Comparison of ENCODE assay signal across 14 cellular contexts in the genomic region with DNA sequence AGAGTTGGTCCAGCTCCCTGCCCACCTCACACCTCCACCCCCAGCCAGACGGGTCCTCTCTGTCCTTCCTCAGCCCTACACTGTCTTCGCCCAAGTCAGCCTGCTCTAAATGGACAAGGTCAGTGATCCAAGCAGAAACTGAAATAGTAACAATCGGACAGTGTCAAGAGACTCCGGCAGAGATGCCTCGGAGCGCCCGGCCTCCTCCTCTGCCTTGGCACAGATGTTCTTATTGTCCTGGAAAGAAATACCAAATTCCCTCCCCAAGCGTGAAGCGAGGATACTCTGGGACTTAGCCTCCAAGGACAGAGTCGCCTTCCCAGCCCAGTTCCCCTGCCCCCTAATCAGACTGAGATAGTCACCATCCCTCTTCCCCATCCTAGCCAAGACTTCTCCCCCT. TPM values are rescaled to one million over a fixed set of nuclear protein-coding genes. Genes with fewer than 3 reads are reported as not detected.
DNase-seq lines count a peak whose midpoint lies in the region; ATAC-seq and TF ChIP-seq lines count a peak whose summit lies in the region.
"Had no signal": no experiment of that assay in that cellular context is flagged by ENCODE, and none has a peak within 500 bp of the region (broad histone marks: within the 10 kb centered on the region; RNA-seq: fewer than 3 reads in every experiment).

No MANE protein-coding gene starts in this region.

- no peaks in the 10 kb centered on the region for H3K4me1 ChIP-seq in CD4-positive, CD25-positive, alpha-beta regulatory T cell (ENCODE audit: control insufficient read depth, insufficient read depth, low read length, poor library complexity, severe bottlenecking)
- H3K4me1 ChIP-seq: Peyer's patch had no signal

- H3K4me1 Mint-ChIP-seq in CD4-positive, CD25-positive, alpha-beta regulatory T cell = peaks cover 0 to 19% (median 6%) of the 10 kb centered on the region in 4 donors
- peaks cover 36% of the 10 kb centered on the region for H3K4me1 Mint-ChIP-seq in WTC11
- H3K4me1 Mint-ChIP-seq in effector memory CD8-positive, alpha-beta T cell (ENCODE audit: low read depth in 2 of 2) = peaks cover 0 to 6% of the 10 kb centered on the region in 2 donors
- H3K4me1 Mint-ChIP-seq in activated T-cell treated with anti-CD3 and anti-CD28 coated beads, Interleukin-2, amount 50 U/mL, for 24 hours (ENCODE audit: low read depth) = peaks cover 9% of the 10 kb centered on the region

- H3K27me3 Mint-ChIP-seq in CD4-positive, CD25-positive, alpha-beta regulatory T cell = peaks cover 4% of the 10 kb centered on the region
- peaks cover 68% of the 10 kb centered on the region for H3K27me3 Mint-ChIP-seq in WTC11 (ENCODE audit: low read depth)
- H3K27me3 Mint-ChIP-seq in effector memory CD8-positive, alpha-beta T cell = no peaks in the 10 kb centered on the region
- peaks cover 25% of the 10 kb centered on the region for H3K27me3 Mint-ChIP-seq in activated T-cell treated with anti-CD3 and anti-CD28 coated beads, Interleukin-2, amount 50 U/mL, for 24 hours
- H3K27me3 Mint-ChIP-seq: IgD-negative memory B cell had no signal

- no peak overlapping the region for H3K27ac Mint-ChIP-seq in CD4-positive, CD25-positive, alpha-beta regulatory T cell
- no peak overlapping the region for H3K27ac Mint-ChIP-seq in WTC11
- no peak overlapping the region for H3K27ac Mint-ChIP-seq in effector memory CD8-positive, alpha-beta T cell
- no peak overlapping the region for H3K27ac Mint-ChIP-seq in activated T-cell treated with anti-CD3 and anti-CD28 coated beads, Interleukin-2, amount 50 U/mL, for 24 hours
- H3K27ac Mint-ChIP-seq: CD14-positive monocyte had no signal

- H3K27me3 ChIP-seq in CD4-positive, CD25-positive, alpha-beta regulatory T cell (ENCODE audit: control insufficient read depth, insufficient read depth, low read length) = no peaks in the 10 kb centered on the region
- H3K27me3 ChIP-seq: Peyer's patch had no signal

- H3K9me3 Mint-ChIP-seq in CD4-positive, CD25-positive, alpha-beta regulatory T cell = peaks cover 0 to 2% (median 0%) of the 10 kb centered on the region in 7 donors
- H3K9me3 Mint-ChIP-seq in WTC11 = no peaks in the 10 kb centered on the region
- H3K9me3 Mint-ChIP-seq in effector memory CD8-positive, alpha-beta T cell = no peaks in the 10 kb centered on the region
- H3K9me3 Mint-ChIP-seq in activated T-cell treated with anti-CD3 and anti-CD28 coated beads, Interleukin-2, amount 50 U/mL, for 24 hours = no peaks in the 10 kb centered on the region
- H3K9me3 Mint-ChIP-seq: IgD-negative memory B cell had no signal

- peak overlapping the region; percentile 4 to 43 (median 8) for H3K4me3 Mint-ChIP-seq in CD4-positive, CD25-positive, alpha-beta regulatory T cell
- peak overlapping the region; percentile 21; the same call in 1 of the 2 replicates for H3K4me3 Mint-ChIP-seq in WTC11
- no peak overlapping the region for H3K4me3 Mint-ChIP-seq in effector memory CD8-positive, alpha-beta T cell
- H3K4me3 Mint-ChIP-seq in activated T-cell treated with anti-CD3 and anti-CD28 coated beads, Interleukin-2, amount 50 U/mL, for 24 hours = no peak overlapping the region

- H3K36me3 Mint-ChIP-seq in CD4-positive, CD25-positive, alpha-beta regulatory T cell = no peaks in the 10 kb centered on the region
- peaks cover under 1% of the 10 kb centered on the region; the same call in 1 of the 2 replicates for H3K36me3 Mint-ChIP-seq in WTC11
- H3K36me3 Mint-ChIP-seq in effector memory CD8-positive, alpha-beta T cell (ENCODE audit: insufficient read depth) = peaks cover 4% of the 10 kb centered on the region
- peaks cover 7% of the 10 kb centered on the region for H3K36me3 Mint-ChIP-seq in activated T-cell treated with anti-CD3 and anti-CD28 coated beads, Interleukin-2, amount 50 U/mL, for 24 hours (ENCODE audit: low read depth)
- H3K36me3 Mint-ChIP-seq: CD14-positive monocyte, IgD-negative memory B cell had no signal

- no peak overlapping the region for H3K27ac ChIP-seq in CD4-positive, CD25-positive, alpha-beta regulatory T cell (ENCODE audit: insufficient read depth, low read length, poor library complexity, severe bottlenecking)
- H3K27ac ChIP-seq: Peyer's patch had no signal

- DNase-seq in CD4-positive, CD25-positive, alpha-beta regulatory T cell = no peak
- DNase-seq in WTC11 (ENCODE audit: low spot score) (no peak), globus pallidus (ENCODE audit: low spot score) (peak; percentile 62), occipital lobe (lab: John Stamatoyannopoulos, UW) (peak; percentile 2), midbrain (lab: John Stamatoyannopoulos, UW) (no peak), DMS79 (lab: John Stamatoyannopoulos, UW) (no peak)
- no peak for DNase-seq in effector memory CD8-positive, alpha-beta T cell
- DNase-seq in activated T-cell treated with anti-CD3 and anti-CD28 coated beads, Interleukin-2, amount 50 U/mL, for 24 hours = no peak
- DNase-seq: NCI-H2029, NCI-H2171 treated with DMSO at 0.1 percent for 48 hours, Peyer's patch, Right ventricle myocardium superior had no signal

- ATAC-seq in CD4-positive, CD25-positive, alpha-beta regulatory T cell (ENCODE audit: low read depth in 2 of 2) = no peak
- no peak for ATAC-seq in WTC11
- no peak for ATAC-seq in effector memory CD8-positive, alpha-beta T cell (replicated peaks)

- CTCF ChIA-PET in WTC11 (lab: Charles Lee) = interaction anchor here (1.1 to 2.0 kb wide), 3 partner anchors 9 to 126 kb away, joined by 4 to 8 read pairs (median 4); no protein-coding TSS in a partner anchor

- H3K9me3 ChIP-seq in CD4-positive, CD25-positive, alpha-beta regulatory T cell (ENCODE audit: control insufficient read depth in 2 of 2, low read length in 2 of 2) = no peaks in the 10 kb centered on the region
- H3K9me3 ChIP-seq: Peyer's patch had no signal

- TF ChIP-seq CTCF in WTC11 (IDR thresholded peaks at IDR 0.05) = no peak

- no peak overlapping the region for H3K4me3 ChIP-seq in CD4-positive, CD25-positive, alpha-beta regulatory T cell (ENCODE audit: low read depth, low read length)
- H3K4me3 ChIP-seq: Peyer's patch had no signal

- H3K36me3 ChIP-seq in CD4-positive, CD25-positive, alpha-beta regulatory T cell (ENCODE audit: control insufficient read depth, insufficient read depth, low read length) = no peaks in the 10 kb centered on the region
- H3K36me3 ChIP-seq: Peyer's patch had no signal

- POLR2A ChIA-PET in WTC11 (lab: Charles Lee) = interaction anchor here (0.6 kb wide), 1 partner anchor 12 kb away, joined by 3 read pairs; no protein-coding TSS in a partner anchor

TF ChIP-seq in WTC11, 78 proteins besides CTCF, POLR2A, EP300 and RAD21:
- TF ChIP-seq MYBL2 (CRISPR knock-in tag; IDR thresholded peaks at IDR 0.05) = no peak
- TF ChIP-seq, protein P1, sequence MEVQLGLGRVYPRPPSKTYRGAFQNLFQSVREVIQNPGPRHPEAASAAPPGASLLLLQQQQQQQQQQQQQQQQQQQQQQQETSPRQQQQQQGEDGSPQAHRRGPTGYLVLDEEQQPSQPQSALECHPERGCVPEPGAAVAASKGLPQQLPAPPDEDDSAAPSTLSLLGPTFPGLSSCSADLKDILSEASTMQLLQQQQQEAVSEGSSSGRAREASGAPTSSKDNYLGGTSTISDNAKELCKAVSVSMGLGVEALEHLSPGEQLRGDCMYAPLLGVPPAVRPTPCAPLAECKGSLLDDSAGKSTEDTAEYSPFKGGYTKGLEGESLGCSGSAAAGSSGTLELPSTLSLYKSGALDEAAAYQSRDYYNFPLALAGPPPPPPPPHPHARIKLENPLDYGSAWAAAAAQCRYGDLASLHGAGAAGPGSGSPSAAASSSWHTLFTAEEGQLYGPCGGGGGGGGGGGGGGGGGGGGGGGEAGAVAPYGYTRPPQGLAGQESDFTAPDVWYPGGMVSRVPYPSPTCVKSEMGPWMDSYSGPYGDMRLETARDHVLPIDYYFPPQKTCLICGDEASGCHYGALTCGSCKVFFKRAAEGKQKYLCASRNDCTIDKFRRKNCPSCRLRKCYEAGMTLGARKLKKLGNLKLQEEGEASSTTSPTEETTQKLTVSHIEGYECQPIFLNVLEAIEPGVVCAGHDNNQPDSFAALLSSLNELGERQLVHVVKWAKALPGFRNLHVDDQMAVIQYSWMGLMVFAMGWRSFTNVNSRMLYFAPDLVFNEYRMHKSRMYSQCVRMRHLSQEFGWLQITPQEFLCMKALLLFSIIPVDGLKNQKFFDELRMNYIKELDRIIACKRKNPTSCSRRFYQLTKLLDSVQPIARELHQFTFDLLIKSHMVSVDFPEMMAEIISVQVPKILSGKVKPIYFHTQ (CRISPR knock-in tag; IDR thresholded peaks at IDR 0.05) = no peak
- no peak for TF ChIP-seq TEAD4 (CRISPR knock-in tag; IDR thresholded peaks at IDR 0.05)
- TF ChIP-seq NR1H2 (CRISPR knock-in tag; IDR thresholded peaks at IDR 0.05) = no peak
- TF ChIP-seq, protein P2, sequence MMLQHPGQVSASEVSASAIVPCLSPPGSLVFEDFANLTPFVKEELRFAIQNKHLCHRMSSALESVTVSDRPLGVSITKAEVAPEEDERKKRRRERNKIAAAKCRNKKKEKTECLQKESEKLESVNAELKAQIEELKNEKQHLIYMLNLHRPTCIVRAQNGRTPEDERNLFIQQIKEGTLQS (CRISPR knock-in tag; conservative IDR thresholded peaks at IDR 0.05) = no peak
- TF ChIP-seq ZNF219 (CRISPR knock-in tag; IDR thresholded peaks at IDR 0.05; ENCODE audit: borderline replicate concordance) = no peak
- TF ChIP-seq ZNF396 (CRISPR knock-in tag; IDR thresholded peaks at IDR 0.05; ENCODE audit: borderline replicate concordance) = no peak
- TF ChIP-seq NR3C1 (CRISPR knock-in tag; conservative IDR thresholded peaks at IDR 0.05; ENCODE audit: low read depth) = no peak
- TF ChIP-seq NFE2L1 (CRISPR knock-in tag; IDR thresholded peaks at IDR 0.05) = no peak
- TF ChIP-seq, protein P3, sequence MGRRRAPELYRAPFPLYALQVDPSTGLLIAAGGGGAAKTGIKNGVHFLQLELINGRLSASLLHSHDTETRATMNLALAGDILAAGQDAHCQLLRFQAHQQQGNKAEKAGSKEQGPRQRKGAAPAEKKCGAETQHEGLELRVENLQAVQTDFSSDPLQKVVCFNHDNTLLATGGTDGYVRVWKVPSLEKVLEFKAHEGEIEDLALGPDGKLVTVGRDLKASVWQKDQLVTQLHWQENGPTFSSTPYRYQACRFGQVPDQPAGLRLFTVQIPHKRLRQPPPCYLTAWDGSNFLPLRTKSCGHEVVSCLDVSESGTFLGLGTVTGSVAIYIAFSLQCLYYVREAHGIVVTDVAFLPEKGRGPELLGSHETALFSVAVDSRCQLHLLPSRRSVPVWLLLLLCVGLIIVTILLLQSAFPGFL (CRISPR knock-in tag; IDR thresholded peaks at IDR 0.05; ENCODE audit: borderline replicate concordance) = no peak
- no peak for TF ChIP-seq CBFB (CRISPR knock-in tag; IDR thresholded peaks at IDR 0.05; ENCODE audit: low read depth)

RNA-seq across cellular contexts. Expression of a gene that starts 28.5 kb away (rescaled TPM):
- 11.7 TPM for total RNA-seq in CD4-positive, CD25-positive, alpha-beta regulatory T cell
- 1 to 10 TPM; 5.8 to 9.5 (median 8.3) TPM for polyA plus RNA-seq in CD4-positive, CD25-positive, alpha-beta regulatory T cell
- 15.8 to 17.4 TPM (median 16.4 TPM) in 3 replicates for total RNA-seq in WTC11 (2021)
- total RNA-seq in occipital lobe = 11.7 TPM

RNA-seq across cellular contexts. Expression of a gene that starts 48.0 kb away (rescaled TPM):
- total RNA-seq in CD4-positive, CD25-positive, alpha-beta regulatory T cell = 5.5 TPM
- polyA plus RNA-seq in CD4-positive, CD25-positive, alpha-beta regulatory T cell = 1 to 10 TPM in 2 of 4 donors, under 1 TPM in 2; 0.13 to 2.0 (median 1.0) TPM
- total RNA-seq in WTC11 (2021) (9.3 to 12.0 TPM (median 9.6 TPM) in 3 replicates), occipital lobe (3.7 TPM)

Comparison
In these comparisons a context has a peak if more than half of its experiments do, and no peak if none do; other contexts are left out.
1. DNase-seq: peak in globus pallidus (single experiment) and occipital lobe (single experiment); none in CD4-positive, CD25-positive, alpha-beta regulatory T cell (0 of 3), WTC11 (single experiment), effector memory CD8-positive, alpha-beta T cell (0 of 3), midbrain (single experiment), activated T-cell treated with anti-CD3 and anti-CD28 coated beads, Interleukin-2, amount 50 U/mL, for 24 hours (single experiment) and DMS79 (single experiment).
2. H3K4me3 Mint-ChIP-seq: peak in CD4-positive, CD25-positive, alpha-beta regulatory T cell (4 of 4) and WTC11 (single experiment); none in effector memory CD8-positive, alpha-beta T cell (0 of 2) and activated T-cell treated with anti-CD3 and anti-CD28 coated beads, Interleukin-2, amount 50 U/mL, for 24 hours (single experiment).